In genomic region chr1:225602590-225603206, GRCh38 we compare ENCODE assay signal across 1 cellular context.
TF ChIP-seq lines count a peak whose summit lies in the region.

No MANE protein-coding gene starts in this region.

TF ChIP-seq in HEK293, 187 proteins besides CTCF, POLR2A, EP300 and RAD21 (continued from another document):
- TF ChIP-seq, protein P1, sequence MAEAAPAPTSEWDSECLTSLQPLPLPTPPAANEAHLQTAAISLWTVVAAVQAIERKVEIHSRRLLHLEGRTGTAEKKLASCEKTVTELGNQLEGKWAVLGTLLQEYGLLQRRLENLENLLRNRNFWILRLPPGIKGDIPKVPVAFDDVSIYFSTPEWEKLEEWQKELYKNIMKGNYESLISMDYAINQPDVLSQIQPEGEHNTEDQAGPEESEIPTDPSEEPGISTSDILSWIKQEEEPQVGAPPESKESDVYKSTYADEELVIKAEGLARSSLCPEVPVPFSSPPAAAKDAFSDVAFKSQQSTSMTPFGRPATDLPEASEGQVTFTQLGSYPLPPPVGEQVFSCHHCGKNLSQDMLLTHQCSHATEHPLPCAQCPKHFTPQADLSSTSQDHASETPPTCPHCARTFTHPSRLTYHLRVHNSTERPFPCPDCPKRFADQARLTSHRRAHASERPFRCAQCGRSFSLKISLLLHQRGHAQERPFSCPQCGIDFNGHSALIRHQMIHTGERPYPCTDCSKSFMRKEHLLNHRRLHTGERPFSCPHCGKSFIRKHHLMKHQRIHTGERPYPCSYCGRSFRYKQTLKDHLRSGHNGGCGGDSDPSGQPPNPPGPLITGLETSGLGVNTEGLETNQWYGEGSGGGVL (tag by site-specific recombination; IDR thresholded peaks at IDR 0.05) = no peak
- TF ChIP-seq ZNF677 (tag by site-specific recombination; IDR thresholded peaks at IDR 0.05) (no peak), ZEB2 (tag by site-specific recombination; IDR thresholded peaks at IDR 0.05) (peak; percentile 52), ZNF155 (tag by site-specific recombination; IDR thresholded peaks at IDR 0.05) (0 out of 2 replicates have a peak, but pooled peaks have one; percentile 9), ZNF10 (tag by site-specific recombination; IDR thresholded peaks at IDR 0.05) (0 out of 2 replicates have a peak, but pooled peaks have one; percentile 38), BCL6B (tag by site-specific recombination; IDR thresholded peaks at IDR 0.05) (no peak), FEZF1 (tag by site-specific recombination; IDR thresholded peaks at IDR 0.05) (peak; percentile 52), ZNF132 (tag by site-specific recombination; IDR thresholded peaks at IDR 0.05; ENCODE audit: borderline replicate concordance) (0 out of 2 replicates have a peak, but pooled peaks have one; percentile 30), ZNF843 (tag by site-specific recombination; IDR thresholded peaks at IDR 0.05) (0 out of 2 replicates have a peak, but pooled peaks have one; percentile 27), ZNF777 (tag by site-specific recombination; IDR thresholded peaks at IDR 0.05; ENCODE audit: borderline replicate concordance) (no peak), ZNF18 (tag by site-specific recombination; IDR thresholded peaks at IDR 0.05) (no peak), SP7 (tag by site-specific recombination; IDR thresholded peaks at IDR 0.05) (peak; percentile 40), WT1 (tag by site-specific recombination; IDR thresholded peaks at IDR 0.05) (0 out of 2 replicates have a peak, but pooled peaks have one; percentile 19), PRDM1 (tag by site-specific recombination; IDR thresholded peaks at IDR 0.05) (peak; percentile 94), KLF8 (tag by site-specific recombination; IDR thresholded peaks at IDR 0.05) (0 out of 2 replicates have a peak, but pooled peaks have one; percentile 23), INSM2 (tag by site-specific recombination; IDR thresholded peaks at IDR 0.05) (peak; percentile 40; the same call in 1 of the 2 replicates), ZNF639 (tag by site-specific recombination; IDR thresholded peaks at IDR 0.05) (0 out of 2 replicates have a peak, but pooled peaks have one; percentile 27), ZNF629 (tag by site-specific recombination; IDR thresholded peaks at IDR 0.05) (peak; percentile 92), SALL2 (tag by site-specific recombination; IDR thresholded peaks at IDR 0.05; ENCODE audit: borderline replicate concordance) (no peak), ZNF174 (tag by site-specific recombination; IDR thresholded peaks at IDR 0.05) (no peak), ZNF626 (tag by site-specific recombination; IDR thresholded peaks at IDR 0.05) (no peak), ZBTB21 (tag by site-specific recombination; IDR thresholded peaks at IDR 0.05) (peak; percentile 79), ZXDB (tag by site-specific recombination; IDR thresholded peaks at IDR 0.05) (0 out of 2 replicates have a peak, but pooled peaks have one; percentile 12), ZNF2 (tag by site-specific recombination; IDR thresholded peaks at IDR 0.05) (peak; percentile 60), ZSCAN23 (tag by site-specific recombination; IDR thresholded peaks at IDR 0.05) (peak; percentile 26; the same call in 1 of the 2 replicates), ZNF335 (tag by site-specific recombination; conservative IDR thresholded peaks at IDR 0.05) (peak; percentile 91), PRDM6 (tag by site-specific recombination; IDR thresholded peaks at IDR 0.05) (peak; percentile 84), ZNF510 (tag by site-specific recombination; IDR thresholded peaks at IDR 0.05; ENCODE audit: insufficient replicate concordance) (peak; percentile 49), TCF7L2 (IDR thresholded peaks at IDR 0.05; ENCODE audit: borderline replicate concordance, low read depth, low read length) (0 out of 2 replicates have a peak, but pooled peaks have one; percentile 8), ZNF221 (tag by site-specific recombination; IDR thresholded peaks at IDR 0.05; ENCODE audit: borderline replicate concordance) (no peak)
- TF ChIP-seq, protein P2, sequence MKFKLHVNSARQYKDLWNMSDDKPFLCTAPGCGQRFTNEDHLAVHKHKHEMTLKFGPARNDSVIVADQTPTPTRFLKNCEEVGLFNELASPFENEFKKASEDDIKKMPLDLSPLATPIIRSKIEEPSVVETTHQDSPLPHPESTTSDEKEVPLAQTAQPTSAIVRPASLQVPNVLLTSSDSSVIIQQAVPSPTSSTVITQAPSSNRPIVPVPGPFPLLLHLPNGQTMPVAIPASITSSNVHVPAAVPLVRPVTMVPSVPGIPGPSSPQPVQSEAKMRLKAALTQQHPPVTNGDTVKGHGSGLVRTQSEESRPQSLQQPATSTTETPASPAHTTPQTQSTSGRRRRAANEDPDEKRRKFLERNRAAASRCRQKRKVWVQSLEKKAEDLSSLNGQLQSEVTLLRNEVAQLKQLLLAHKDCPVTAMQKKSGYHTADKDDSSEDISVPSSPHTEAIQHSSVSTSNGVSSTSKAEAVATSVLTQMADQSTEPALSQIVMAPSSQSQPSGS (tag by site-specific recombination; IDR thresholded peaks at IDR 0.05; ENCODE audit: low read depth) = peak; percentile 98
- TF ChIP-seq, protein P3, sequence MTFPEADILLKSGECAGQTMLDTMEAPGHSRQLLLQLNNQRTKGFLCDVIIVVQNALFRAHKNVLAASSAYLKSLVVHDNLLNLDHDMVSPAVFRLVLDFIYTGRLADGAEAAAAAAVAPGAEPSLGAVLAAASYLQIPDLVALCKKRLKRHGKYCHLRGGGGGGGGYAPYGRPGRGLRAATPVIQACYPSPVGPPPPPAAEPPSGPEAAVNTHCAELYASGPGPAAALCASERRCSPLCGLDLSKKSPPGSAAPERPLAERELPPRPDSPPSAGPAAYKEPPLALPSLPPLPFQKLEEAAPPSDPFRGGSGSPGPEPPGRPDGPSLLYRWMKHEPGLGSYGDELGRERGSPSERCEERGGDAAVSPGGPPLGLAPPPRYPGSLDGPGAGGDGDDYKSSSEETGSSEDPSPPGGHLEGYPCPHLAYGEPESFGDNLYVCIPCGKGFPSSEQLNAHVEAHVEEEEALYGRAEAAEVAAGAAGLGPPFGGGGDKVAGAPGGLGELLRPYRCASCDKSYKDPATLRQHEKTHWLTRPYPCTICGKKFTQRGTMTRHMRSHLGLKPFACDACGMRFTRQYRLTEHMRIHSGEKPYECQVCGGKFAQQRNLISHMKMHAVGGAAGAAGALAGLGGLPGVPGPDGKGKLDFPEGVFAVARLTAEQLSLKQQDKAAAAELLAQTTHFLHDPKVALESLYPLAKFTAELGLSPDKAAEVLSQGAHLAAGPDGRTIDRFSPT (tag by site-specific recombination; IDR thresholded peaks at IDR 0.05) = 0 out of 2 replicates have a peak, but pooled peaks have one; percentile 12
- TF ChIP-seq, protein P4, sequence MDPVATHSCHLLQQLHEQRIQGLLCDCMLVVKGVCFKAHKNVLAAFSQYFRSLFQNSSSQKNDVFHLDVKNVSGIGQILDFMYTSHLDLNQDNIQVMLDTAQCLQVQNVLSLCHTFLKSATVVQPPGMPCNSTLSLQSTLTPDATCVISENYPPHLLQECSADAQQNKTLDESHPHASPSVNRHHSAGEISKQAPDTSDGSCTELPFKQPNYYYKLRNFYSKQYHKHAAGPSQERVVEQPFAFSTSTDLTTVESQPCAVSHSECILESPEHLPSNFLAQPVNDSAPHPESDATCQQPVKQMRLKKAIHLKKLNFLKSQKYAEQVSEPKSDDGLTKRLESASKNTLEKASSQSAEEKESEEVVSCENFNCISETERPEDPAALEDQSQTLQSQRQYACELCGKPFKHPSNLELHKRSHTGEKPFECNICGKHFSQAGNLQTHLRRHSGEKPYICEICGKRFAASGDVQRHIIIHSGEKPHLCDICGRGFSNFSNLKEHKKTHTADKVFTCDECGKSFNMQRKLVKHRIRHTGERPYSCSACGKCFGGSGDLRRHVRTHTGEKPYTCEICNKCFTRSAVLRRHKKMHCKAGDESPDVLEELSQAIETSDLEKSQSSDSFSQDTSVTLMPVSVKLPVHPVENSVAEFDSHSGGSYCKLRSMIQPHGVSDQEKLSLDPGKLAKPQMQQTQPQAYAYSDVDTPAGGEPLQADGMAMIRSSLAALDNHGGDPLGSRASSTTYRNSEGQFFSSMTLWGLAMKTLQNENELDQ (tag by site-specific recombination; IDR thresholded peaks at IDR 0.05; ENCODE audit: low read depth) = no peak
- TF ChIP-seq, protein P5, sequence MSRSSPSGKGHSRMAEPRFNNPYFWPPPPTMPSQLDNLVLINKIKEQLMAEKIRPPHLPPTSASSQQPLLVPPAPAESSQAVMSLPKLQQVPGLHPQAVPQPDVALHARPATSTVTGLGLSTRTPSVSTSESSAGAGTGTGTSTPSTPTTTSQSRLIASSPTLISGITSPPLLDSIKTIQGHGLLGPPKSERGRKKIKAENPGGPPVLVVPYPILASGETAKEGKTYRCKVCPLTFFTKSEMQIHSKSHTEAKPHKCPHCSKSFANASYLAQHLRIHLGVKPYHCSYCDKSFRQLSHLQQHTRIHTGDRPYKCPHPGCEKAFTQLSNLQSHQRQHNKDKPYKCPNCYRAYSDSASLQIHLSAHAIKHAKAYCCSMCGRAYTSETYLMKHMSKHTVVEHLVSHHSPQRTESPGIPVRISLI (tag by site-specific recombination; IDR thresholded peaks at IDR 0.05) = peak; percentile 91
- TF ChIP-seq, protein P6, sequence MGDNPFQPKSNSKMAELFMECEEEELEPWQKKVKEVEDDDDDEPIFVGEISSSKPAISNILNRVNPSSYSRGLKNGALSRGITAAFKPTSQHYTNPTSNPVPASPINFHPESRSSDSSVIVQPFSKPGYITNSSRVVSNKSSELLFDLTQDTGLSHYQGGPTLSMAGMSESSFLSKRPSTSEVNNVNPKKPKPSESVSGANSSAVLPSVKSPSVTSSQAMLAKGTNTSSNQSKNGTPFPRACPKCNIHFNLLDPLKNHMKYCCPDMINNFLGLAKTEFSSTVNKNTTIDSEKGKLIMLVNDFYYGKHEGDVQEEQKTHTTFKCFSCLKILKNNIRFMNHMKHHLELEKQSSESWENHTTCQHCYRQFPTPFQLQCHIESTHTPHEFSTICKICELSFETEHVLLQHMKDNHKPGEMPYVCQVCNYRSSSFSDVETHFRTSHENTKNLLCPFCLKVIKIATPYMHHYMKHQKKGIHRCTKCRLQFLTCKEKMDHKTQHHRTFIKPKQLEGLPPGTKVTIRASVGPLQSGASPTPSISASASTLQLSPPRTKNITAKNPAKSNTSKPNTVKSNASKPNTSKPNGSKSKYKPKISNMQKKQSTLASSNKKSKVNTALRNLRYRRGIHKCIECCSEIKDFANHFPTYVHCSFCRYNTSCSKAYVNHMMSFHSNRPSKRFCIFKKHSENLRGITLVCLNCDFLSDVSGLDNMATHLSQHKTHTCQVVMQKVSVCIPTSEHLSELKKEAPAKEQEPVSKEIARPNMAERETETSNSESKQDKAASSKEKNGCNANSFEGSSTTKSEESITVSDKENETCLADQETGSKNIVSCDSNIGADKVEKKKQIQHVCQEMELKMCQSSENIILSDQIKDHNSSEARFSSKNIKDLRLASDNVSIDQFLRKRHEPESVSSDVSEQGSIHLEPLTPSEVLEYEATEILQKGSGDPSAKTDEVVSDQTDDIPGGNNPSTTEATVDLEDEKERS (tag by site-specific recombination; IDR thresholded peaks at IDR 0.05) = 0 out of 2 replicates have a peak, but pooled peaks have one; percentile 10
